ENCODE assay signal across 8 cellular contexts in genomic region chr7:118195837-118196474, GRCh38. TPM values are rescaled to one million over a fixed set of nuclear protein-coding genes. Genes with fewer than 3 reads are reported as not detected.
A peak's percentile ranks its signal among the peaks of the same experiment; 100 is the strongest.
DNase-seq lines count a peak whose midpoint lies in the region; ATAC-seq and TF ChIP-seq lines count a peak whose summit lies in the region.

No MANE protein-coding gene starts in this region.

- H2AFZ ChIP-seq in parathyroid adenoma, result no peak overlapping the region

- H3K36me3 ChIP-seq in parathyroid adenoma (ENCODE audit: control insufficient read depth, insufficient read depth, low read length), result no peaks in the 10 kb centered on the region

- H3K27me3 Mint-ChIP-seq in activated T-helper 1 cell treated with anti-CD3 and anti-CD28 coated beads, Interleukin-12 subunit alpha, Interleukin-12 subunit beta, Interleukin-2, Interleukin-4 antibody, amounts not matched to agents 30 ng/mL and 10 ng/mL and 1 ng/mL, durations not matched to agents 14 hours and 24 hours and 36 hours (ENCODE audit: insufficient read depth), result no peaks in the 10 kb centered on the region

- no peaks in the 10 kb centered on the region for H3K27me3 ChIP-seq in parathyroid adenoma (ENCODE audit: control insufficient read depth, insufficient read depth, low read length)

- peaks cover 9% of the 10 kb centered on the region for H3K4me1 Mint-ChIP-seq in activated T-helper 1 cell treated with anti-CD3 and anti-CD28 coated beads, Interleukin-12 subunit alpha, Interleukin-12 subunit beta, Interleukin-2, Interleukin-4 antibody, amounts not matched to agents 30 ng/mL and 10 ng/mL and 1 ng/mL, durations not matched to agents 14 hours and 24 hours and 36 hours (ENCODE audit: low read depth)

- H3K79me2 ChIP-seq in parathyroid adenoma, result no peaks in the 10 kb centered on the region

- H3K36me3 Mint-ChIP-seq in activated T-helper 1 cell treated with anti-CD3 and anti-CD28 coated beads, Interleukin-12 subunit alpha, Interleukin-12 subunit beta, Interleukin-2, Interleukin-4 antibody, amounts not matched to agents 30 ng/mL and 10 ng/mL and 1 ng/mL, durations not matched to agents 14 hours and 24 hours and 36 hours (ENCODE audit: low read depth), result peaks cover 10% of the 10 kb centered on the region

- no peak overlapping the region for H3K4me3 Mint-ChIP-seq in activated T-helper 1 cell treated with anti-CD3 and anti-CD28 coated beads, Interleukin-12 subunit alpha, Interleukin-12 subunit beta, Interleukin-2, Interleukin-4 antibody, amounts not matched to agents 30 ng/mL and 10 ng/mL and 1 ng/mL, durations not matched to agents 14 hours and 24 hours and 36 hours

- H3K4me3 ChIP-seq in parathyroid adenoma (ENCODE audit: low read depth, low read length), result no peak overlapping the region

- H3K27ac ChIP-seq in parathyroid adenoma, result no peak overlapping the region

- H3K9me3 Mint-ChIP-seq in activated T-helper 1 cell treated with anti-CD3 and anti-CD28 coated beads, Interleukin-12 subunit alpha, Interleukin-12 subunit beta, Interleukin-2, Interleukin-4 antibody, amounts not matched to agents 30 ng/mL and 10 ng/mL and 1 ng/mL, durations not matched to agents 14 hours and 24 hours and 36 hours, result no peaks in the 10 kb centered on the region

- TF ChIP-seq CTCF in GM20000 (IDR thresholded peaks at IDR 0.05; ENCODE audit: extremely low read depth, missing control alignments) (peak; percentile 59), parathyroid adenoma (IDR thresholded peaks at IDR 0.05) (peak; percentile 66)

- intact Hi-C loops in activated T-helper 1 cell treated with anti-CD3 and anti-CD28 coated beads, Interleukin-12 subunit alpha, Interleukin-12 subunit beta, Interleukin-2, Interleukin-4 antibody, amounts not matched to agents 30 ng/mL and 10 ng/mL and 1 ng/mL, durations not matched to agents 14 hours and 24 hours and 36 hours (cut with micrococcal nuclease), result loop anchor here (1.0 kb wide), 1 partner anchor 12 kb away; the partner anchor contains the start of gene LSM8

- H3K9me3 ChIP-seq in parathyroid adenoma (ENCODE audit: control insufficient read depth, low read length), result no peaks in the 10 kb centered on the region

- no peaks in the 10 kb centered on the region for H3K4me1 ChIP-seq in parathyroid adenoma

- H3K27ac Mint-ChIP-seq in activated T-helper 1 cell treated with anti-CD3 and anti-CD28 coated beads, Interleukin-12 subunit alpha, Interleukin-12 subunit beta, Interleukin-2, Interleukin-4 antibody, amounts not matched to agents 30 ng/mL and 10 ng/mL and 1 ng/mL, durations not matched to agents 14 hours and 24 hours and 36 hours, result no peak overlapping the region

- DNase-seq in DMS79 treated with DMSO at 0.1 percent for 48 hours (lab: John Stamatoyannopoulos, UW) (peak; percentile 78), GM20000 (ENCODE audit: low spot score) (peak; percentile 35), NCI-H748 treated with DMSO at 0.1 percent for 48 hours (lab: John Stamatoyannopoulos, UW) (peak; percentile 33), globus pallidus (ENCODE audit: low spot score) (peak; percentile 63), GM19240 (ENCODE audit: insufficient read length, low spot score) (no peak)
- peak; percentile 21 for DNase-seq in activated T-helper 1 cell treated with anti-CD3 and anti-CD28 coated beads, Interleukin-12 subunit alpha, Interleukin-12 subunit beta, Interleukin-2, Interleukin-4 antibody, amounts not matched to agents 30 ng/mL and 10 ng/mL and 1 ng/mL, durations not matched to agents 14 hours and 24 hours and 36 hours (ENCODE audit: low spot score)

- H3K4me2 ChIP-seq in parathyroid adenoma (ENCODE audit: low read length), result no peak overlapping the region

- ATAC-seq in HG03521 (IDR thresholded peaks at IDR 0.05; ENCODE audit: unreplicated experiment), result peak; percentile 84

- no peak overlapping the region for H3K9ac ChIP-seq in parathyroid adenoma

RNA-seq across cellular contexts. Expression of gene LSM8, which starts 12.0 kb away (rescaled TPM):
- total RNA-seq in activated T-helper 1 cell treated with anti-CD3 and anti-CD28 coated beads, Interleukin-12 subunit alpha, Interleukin-12 subunit beta, Interleukin-2, Interleukin-4 antibody, amounts not matched to agents 30 ng/mL and 10 ng/mL and 1 ng/mL, durations not matched to agents 14 hours and 24 hours and 36 hours, result 45.9 and 46.7 TPM in 2 replicates

RNA-seq across cellular contexts. Expression of gene ANKRD7, which starts 28.5 kb away (rescaled TPM):
- total RNA-seq in activated T-helper 1 cell treated with anti-CD3 and anti-CD28 coated beads, Interleukin-12 subunit alpha, Interleukin-12 subunit beta, Interleukin-2, Interleukin-4 antibody, amounts not matched to agents 30 ng/mL and 10 ng/mL and 1 ng/mL, durations not matched to agents 14 hours and 24 hours and 36 hours, result not detected in 2 replicates
